ENCODE assay signal across 15 cellular contexts in the genomic region with DNA sequence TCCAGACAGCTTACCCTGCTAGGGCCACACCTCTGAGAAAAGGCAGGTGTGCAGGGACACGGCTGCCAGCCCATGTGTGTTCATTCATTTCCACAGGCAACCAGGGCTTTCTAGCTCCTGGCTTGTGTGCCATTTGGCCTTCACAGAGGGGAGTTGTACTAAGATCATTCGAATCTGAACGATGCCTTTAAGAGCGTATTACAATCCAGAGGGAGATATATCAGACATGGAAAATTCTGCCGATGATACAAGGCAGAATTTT.
DNase-seq lines count a peak whose midpoint lies in the region; ATAC-seq, FAIRE-seq and TF ChIP-seq lines count a peak whose summit lies in the region.
"Had no signal": no experiment of that assay in that cellular context is flagged by ENCODE, and none has a peak within 500 bp of the region (broad histone marks: within the 10 kb centered on the region; RNA-seq: fewer than 3 reads in every experiment).

No MANE protein-coding gene starts in this region.

- H3K4me1 ChIP-seq in pancreas, result peaks cover 0 to 5% (median 5%) of the 10 kb centered on the region in 3 donors
- H3K4me1 ChIP-seq: esophagus muscularis mucosa had no signal

- peak; percentile 91 to 98 (median 94) for ATAC-seq in pancreas

- no peak for FAIRE-seq in pancreas (lab: Jason Lieb, UNC)

- TF ChIP-seq CTCF in pancreas (IDR thresholded peaks at IDR 0.05), result no peak

- intact Hi-C loops in pancreas (cut with DNase I), result no loop called here

- 31 to 32% methylated on average over 5 of the region's 5 CpGs for WGBS in pancreas, 2 donors

- H3K4me3 ChIP-seq in pancreas, result no peak overlapping the region
- H3K4me3 ChIP-seq: esophagus muscularis mucosa, SJCRH30 had no signal

- H3K27me3 ChIP-seq in pancreas, result no peaks in the 10 kb centered on the region
- H3K27me3 ChIP-seq: esophagus muscularis mucosa, SJCRH30 had no signal

- DNase-seq in DMS53 (lab: John Stamatoyannopoulos, UW) (peak; percentile 87), NCI-H146 treated with DMSO at 0.1 percent for 48 hours (lab: John Stamatoyannopoulos, UW; ENCODE audit: unreplicated experiment) (peak; percentile 87), NCI-H774 (lab: John Stamatoyannopoulos, UW) (peak; percentile 68), pancreas (peak in 5 of 6 donors; percentile 51 to 63 (median 56)), retina (no peak), glomerular visceral epithelial cell (ENCODE audit: extremely low spot score) (no peak), dedifferentiated amniotic fluid mesenchymal stem cell (ENCODE audit: extremely low spot score) (no peak)
- DNase-seq: activated CD4-positive, alpha-beta T cell treated with anti-CD3 and anti-CD28 coated beads, Interleukin-2, amount 50 U/mL, for 48 hours; CD4-positive, alpha-beta T cell; effector CD4-positive, alpha-beta T cell; MM.1S; NCI-H446 treated with DMSO at 0.1 percent for 48 hours; OCI-M1; SJCRH30 had no signal

- no peaks in the 10 kb centered on the region for H3K9me3 ChIP-seq in pancreas
- H3K9me3 ChIP-seq: esophagus muscularis mucosa, SJCRH30 had no signal

- peak overlapping the region in 1 of 4 donors; percentile 12 for H3K27ac ChIP-seq in pancreas
- H3K27ac ChIP-seq: esophagus muscularis mucosa, SJCRH30 had no signal

- no peaks in the 10 kb centered on the region for H3K36me3 ChIP-seq in pancreas
- H3K36me3 ChIP-seq: esophagus muscularis mucosa, SJCRH30 had no signal

Comparison
In these comparisons a context has a peak if more than half of its experiments do, and no peak if none do; other contexts are left out.
1. DNase-seq: peak in DMS53 (single experiment), NCI-H146 treated with DMSO at 0.1 percent for 48 hours (single experiment), NCI-H774 (single experiment) and pancreas (5 of 6); none in retina (single experiment), glomerular visceral epithelial cell (single experiment) and dedifferentiated amniotic fluid mesenchymal stem cell (single experiment).